7 cellular contexts compared by ENCODE assay signal in genomic region chr1:54542120-54542961, GRCh38. TPM values are rescaled to one million over a fixed set of nuclear protein-coding genes. Genes with fewer than 3 reads are reported as not detected.
DNase-seq lines count a peak whose midpoint lies in the region; ATAC-seq, FAIRE-seq and TF ChIP-seq lines count a peak whose summit lies in the region.

No MANE protein-coding gene starts in this region.

- no peak for TF ChIP-seq CTCF in lung (IDR thresholded peaks at IDR 0.05; ENCODE audit: control extremely low read depth, extremely low read depth)

- peak; percentile 38 for DNase-seq in GM18507 (ENCODE audit: extremely low spot score, insufficient read length, low read depth)
- peak; percentile 24 for DNase-seq in NCI-H460 (ENCODE audit: extremely low read depth, low read depth)
- peak; percentile 29 to 32 for DNase-seq in activated CD4-positive, alpha-beta T cell treated with anti-CD3 and anti-CD28 coated beads, Interleukin-2, amount 50 U/mL, for 24 hours (ENCODE audit: low read depth in 1 of 2, low spot score in 1 of 2)
- peak; percentile 56 for DNase-seq in lung (ENCODE audit: low spot score)
- DNase-seq in stimulated activated CD4-positive, alpha-beta T cell treated with anti-CD3 and anti-CD28 coated beads, TNF-alpha, amount 100 ng/mL, for 24 hours (ENCODE audit: low read depth in 3 of 3): peak; percentile 14 to 70 (median 26)

- H3K27me3 ChIP-seq in duodenal mucosa (ENCODE audit: control insufficient read depth in 1 of 2, insufficient read depth in 2 of 2, low read length in 2 of 2) (no peaks in the 10 kb centered on the region), lung (ENCODE audit: control insufficient read depth, insufficient read depth) (no peaks in the 10 kb centered on the region)

- 1 to 2% methylated on average over 60 to 61 of the region's 61 CpGs for WGBS in lung, 2 donors

- FAIRE-seq in GM18507 (lab: Jason Lieb, UNC): no peak

- H3K27ac ChIP-seq in duodenal mucosa (ENCODE audit: low read depth, low read length): peak overlapping the region; percentile 23
- H3K27ac ChIP-seq in lung (ENCODE audit: low read depth in 1 of 2, low read length in 1 of 2): peak overlapping the region; percentile 10 to 18

- H3K4me1 ChIP-seq in duodenal mucosa (ENCODE audit: control insufficient read depth in 1 of 2, insufficient read depth in 2 of 2, low read length in 2 of 2) (peaks cover 18 to 28% of the 10 kb centered on the region in 2 donors), lung (ENCODE audit: control insufficient read depth in 2 of 2, insufficient read depth in 2 of 2, low read length in 2 of 2) (peaks cover 0 to 6% of the 10 kb centered on the region in 2 donors)

- peak overlapping the region; percentile 64 to 65 for H3K4me3 ChIP-seq in duodenal mucosa (ENCODE audit: low read depth in 1 of 2, low read length in 2 of 2)
- peak overlapping the region; percentile 18 for H3K4me3 ChIP-seq in lung

- H3K9ac ChIP-seq in duodenal mucosa (ENCODE audit: low read depth in 1 of 2, low read length in 2 of 2): peak overlapping the region; percentile 51 to 65

- H3K36me3 ChIP-seq in duodenal mucosa (ENCODE audit: control insufficient read depth in 1 of 2, insufficient read depth in 2 of 2, low read length in 2 of 2): no peaks in the 10 kb centered on the region
- H3K36me3 ChIP-seq in lung (ENCODE audit: control insufficient read depth in 2 of 2, insufficient read depth in 2 of 2, low read length in 2 of 2): no peaks in the 10 kb centered on the region

- ATAC-seq in HG03066 (IDR thresholded peaks at IDR 0.05; ENCODE audit: low read depth, unreplicated experiment) (peak; percentile 66), lung (ENCODE audit: insufficient read depth, low FRiP score) (peak; percentile 74)

- no peaks in the 10 kb centered on the region for H3K9me3 ChIP-seq in duodenal mucosa (ENCODE audit: control insufficient read depth in 1 of 2, low read length in 2 of 2)
- H3K9me3 ChIP-seq in lung (ENCODE audit: control insufficient read depth in 2 of 2, insufficient read depth in 1 of 2, low read length in 1 of 2): no peaks in the 10 kb centered on the region

RNA-seq across cellular contexts. Expression of gene ACOT11, which starts 5.7 kb away (rescaled TPM):
- 0.07 and 0.20 TPM in 2 replicates for total RNA-seq in NCI-H460 (2014; rRNA removed; shearing (Covaris generic))
- 1.5 and 1.6 TPM in 2 replicates for polyA plus RNA-seq in NCI-H460 (2014; cell fraction: nucleus; rRNA removed)
- 10 to 100 TPM; 12.2 to 13.5 TPM for total RNA-seq in lung
- 1 to 10 TPM; 2.8 to 3.7 TPM for polyA plus RNA-seq in lung

Comparison
In these comparisons a context has a peak if more than half of its experiments do, and no peak if none do; other contexts are left out.
1. Peak in every context shown above with its lines: DNase-seq, ATAC-seq, H3K4me3 ChIP-seq and H3K27ac ChIP-seq.
2. RNA of gene ACOT11, which starts 5.7 kb away (total RNA-seq): 12.2 to 13.5 TPM in lung; 0.07 to 0.20 TPM in NCI-H460; every median in the first group is over 10 times any median in the second.